In genomic region chr2:1617425-1618021, GRCh38 we compare ENCODE assay signal across 1 cellular context.
TF ChIP-seq lines count a peak whose summit lies in the region.

No MANE protein-coding gene starts in this region.

TF ChIP-seq in HepG2, 621 proteins besides CTCF, POLR2A, EP300 and RAD21 (continued from another document):
- TF ChIP-seq SP5 (CRISPR knock-in tag; IDR thresholded peaks at IDR 0.05; ENCODE audit: borderline replicate concordance, low read depth): no peak
- TF ChIP-seq ELF1 (CRISPR knock-in tag; IDR thresholded peaks at IDR 0.05): no peak
